Comparison of ENCODE assay signal across 11 cellular contexts in the genomic region with DNA sequence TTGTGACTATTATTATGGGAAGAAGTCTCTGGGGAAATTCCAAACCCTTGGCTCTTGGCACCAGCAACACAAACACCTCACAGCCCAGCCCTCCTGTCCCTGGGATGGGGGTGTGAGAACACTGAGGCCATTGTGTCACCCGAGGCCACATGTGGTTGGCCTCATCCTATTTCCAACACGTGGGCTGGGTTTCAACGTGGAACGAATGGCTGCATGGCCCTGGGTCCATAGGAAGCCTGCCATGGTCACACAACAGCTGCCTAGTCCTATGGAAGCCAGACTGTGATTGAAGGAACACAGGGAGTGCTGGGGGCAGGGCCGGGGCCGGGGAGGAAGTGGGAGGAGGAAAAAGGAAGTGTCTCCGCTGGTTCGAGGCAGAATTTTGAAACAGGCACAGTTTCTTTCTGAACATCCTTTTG. TPM values are rescaled to one million over a fixed set of nuclear protein-coding genes. Genes with fewer than 3 reads are reported as not detected.
DNase-seq lines count a peak whose midpoint lies in the region; ATAC-seq and TF ChIP-seq lines count a peak whose summit lies in the region.
"Had no signal": no experiment of that assay in that cellular context is flagged by ENCODE, and none has a peak within 500 bp of the region (broad histone marks: within the 10 kb centered on the region; RNA-seq: fewer than 3 reads in every experiment).

No MANE protein-coding gene starts in this region.

- POLR2A ChIA-PET in activated CD4-positive, alpha-beta memory T cell treated with anti-CD3 and anti-CD28 coated beads for 36 hours (lab: Charles Lee) = no interaction called here

- no peaks in the 10 kb centered on the region for H3K36me3 ChIP-seq in transverse colon

- no peak overlapping the region for H3K4me3 Mint-ChIP-seq in activated CD4-positive, alpha-beta memory T cell treated with anti-CD3 and anti-CD28 coated beads for 36 hours
- H3K4me3 Mint-ChIP-seq: central memory CD8-positive, alpha-beta T cell; nephron progenitor cell had no signal

- H3K4me1 Mint-ChIP-seq in activated CD4-positive, alpha-beta memory T cell treated with anti-CD3 and anti-CD28 coated beads for 36 hours (ENCODE audit: low read depth) = peaks cover 14% of the 10 kb centered on the region
- H3K4me1 Mint-ChIP-seq: central memory CD8-positive, alpha-beta T cell had no signal

- H3K27me3 ChIP-seq in transverse colon = no peaks in the 10 kb centered on the region

- H3K9me3 Mint-ChIP-seq in activated CD4-positive, alpha-beta memory T cell treated with anti-CD3 and anti-CD28 coated beads for 36 hours = no peaks in the 10 kb centered on the region
- H3K9me3 Mint-ChIP-seq: central memory CD8-positive, alpha-beta T cell had no signal

- intact Hi-C loops in activated CD4-positive, alpha-beta memory T cell treated with anti-CD3 and anti-CD28 coated beads for 36 hours (cut with micrococcal nuclease) = no loop called here
- intact Hi-C loops in transverse colon (cut with DNase I; ENCODE audit: low total_unique reads) = no loop called here

- no peak overlapping the region for H3K27ac ChIP-seq in transverse colon

- H3K4me1 ChIP-seq in transverse colon = no peaks in the 10 kb centered on the region

- 48% methylated on average over 8 of the region's 8 CpGs; no CpG with 5 or more reads in 1 of the 2 donors for WGBS in transverse colon (ENCODE audit: low coverage in 1 of 2), 2 donors

- ATAC-seq in HG03354 (IDR thresholded peaks at IDR 0.05; ENCODE audit: poor library complexity, severe bottlenecking, unreplicated experiment) (peak; percentile 37), HG02798 (IDR thresholded peaks at IDR 0.05; ENCODE audit: poor library complexity, unreplicated experiment) (no peak), HG03520 (IDR thresholded peaks at IDR 0.05; ENCODE audit: unreplicated experiment) (no peak), HG02870 (IDR thresholded peaks at IDR 0.05; ENCODE audit: unreplicated experiment) (no peak)

- peak; percentile 79 for DNase-seq in CD1c-positive myeloid dendritic cell (ENCODE audit: extremely low spot score)
- peak; percentile 51 for DNase-seq in activated CD4-positive, alpha-beta memory T cell treated with anti-CD3 and anti-CD28 coated beads for 36 hours
- DNase-seq in medulla oblongata (ENCODE audit: extremely low spot score) = peak; percentile 59
- DNase-seq in transverse colon = no peak
- DNase-seq: nephron progenitor cell had no signal

- TF ChIP-seq CTCF in transverse colon (IDR thresholded peaks at IDR 0.05) = no peak

- CTCF ChIA-PET in activated CD4-positive, alpha-beta memory T cell treated with anti-CD3 and anti-CD28 coated beads for 36 hours (lab: Charles Lee) = no interaction called here

- H3K36me3 Mint-ChIP-seq in activated CD4-positive, alpha-beta memory T cell treated with anti-CD3 and anti-CD28 coated beads for 36 hours = no peaks in the 10 kb centered on the region
- H3K36me3 Mint-ChIP-seq: IgD-negative memory B cell had no signal

- H3K27ac Mint-ChIP-seq in activated CD4-positive, alpha-beta memory T cell treated with anti-CD3 and anti-CD28 coated beads for 36 hours = no peak overlapping the region
- H3K27ac Mint-ChIP-seq: nephron progenitor cell had no signal

- no peak for TF ChIP-seq EP300 in transverse colon (IDR thresholded peaks at IDR 0.05; ENCODE audit: low read depth)

- H3K27me3 Mint-ChIP-seq in activated CD4-positive, alpha-beta memory T cell treated with anti-CD3 and anti-CD28 coated beads for 36 hours = peaks cover 7% of the 10 kb centered on the region
- H3K27me3 Mint-ChIP-seq: IgD-negative memory B cell had no signal

- in situ Hi-C loops in transverse colon (cut with MboI; ENCODE audit: low pct_ligation_motif_present in 1 of 4, low pct_unique_long_range_greater_than_20kb in 1 of 4, low sequenced_read_pairs in 3 of 4) = no loop called here

- TF ChIP-seq POLR2A in transverse colon (IDR thresholded peaks at IDR 0.05) = no peak

- H3K9me3 ChIP-seq in transverse colon = no peaks in the 10 kb centered on the region

- no peak overlapping the region for H3K4me3 ChIP-seq in transverse colon

RNA-seq across cellular contexts. Expression of gene CLCN4, which starts 10.0 kb away (rescaled TPM):
- total RNA-seq in activated CD4-positive, alpha-beta memory T cell treated with anti-CD3 and anti-CD28 coated beads for 36 hours = not detected
- 1 to 10 TPM in 1 of 4 donors, under 1 TPM in 1, not detected in 2; 0.79 to 1.1 TPM for total RNA-seq in transverse colon
